ENCODE assay signal across 1 cellular context in the genomic region with DNA sequence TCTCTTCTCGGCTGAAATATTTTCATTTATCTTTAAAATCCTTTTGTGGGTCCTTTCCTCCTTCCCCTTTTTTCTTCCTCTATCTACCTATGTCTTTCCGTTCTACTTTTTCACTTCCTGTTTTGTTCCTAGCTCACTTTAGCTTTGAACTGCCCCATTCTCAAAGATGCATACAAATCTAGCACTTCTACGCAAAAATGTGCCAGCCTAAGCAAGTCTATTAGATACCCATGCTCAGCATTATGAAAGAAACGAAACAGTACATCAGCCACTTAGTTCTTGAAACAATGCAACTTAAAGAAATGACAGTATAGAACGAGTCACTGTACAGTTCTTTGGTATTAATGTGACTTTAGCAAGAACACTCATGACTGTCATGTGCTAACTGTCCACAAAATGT.
TF ChIP-seq lines count a peak whose summit lies in the region.

No MANE protein-coding gene starts in this region.

TF ChIP-seq in GM23338, 12 proteins besides CTCF, POLR2A, EP300 and RAD21 (continued from another document):
- TF ChIP-seq ZNF331 (CRISPR knock-in tag; IDR thresholded peaks at IDR 0.05; ENCODE audit: low read depth) (no peak), EZH2 (IDR thresholded peaks at IDR 0.05; ENCODE audit: low read depth, unreplicated experiment) (no peak), EZH2phosphoT487 (IDR thresholded peaks at IDR 0.05; ENCODE audit: unreplicated experiment) (no peak), POLR2AphosphoS5 (IDR thresholded peaks at IDR 0.05; ENCODE audit: low read depth) (no peak), NANOG (IDR thresholded peaks at IDR 0.05; ENCODE audit: borderline replicate concordance) (no peak), ZNF114 (CRISPR knock-in tag; IDR thresholded peaks at IDR 0.05) (no peak), JUNB (IDR thresholded peaks at IDR 0.05; ENCODE audit: unreplicated experiment) (no peak), CREB1 (CRISPR knock-in tag; IDR thresholded peaks at IDR 0.05; ENCODE audit: low read depth) (no peak), STAT1 (IDR thresholded peaks at IDR 0.05; ENCODE audit: unreplicated experiment) (no peak)
- TF ChIP-seq, protein P1, sequence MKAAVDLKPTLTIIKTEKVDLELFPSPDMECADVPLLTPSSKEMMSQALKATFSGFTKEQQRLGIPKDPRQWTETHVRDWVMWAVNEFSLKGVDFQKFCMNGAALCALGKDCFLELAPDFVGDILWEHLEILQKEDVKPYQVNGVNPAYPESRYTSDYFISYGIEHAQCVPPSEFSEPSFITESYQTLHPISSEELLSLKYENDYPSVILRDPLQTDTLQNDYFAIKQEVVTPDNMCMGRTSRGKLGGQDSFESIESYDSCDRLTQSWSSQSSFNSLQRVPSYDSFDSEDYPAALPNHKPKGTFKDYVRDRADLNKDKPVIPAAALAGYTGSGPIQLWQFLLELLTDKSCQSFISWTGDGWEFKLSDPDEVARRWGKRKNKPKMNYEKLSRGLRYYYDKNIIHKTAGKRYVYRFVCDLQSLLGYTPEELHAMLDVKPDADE (IDR thresholded peaks at IDR 0.05): no peak
